Comparison of ENCODE assay signal across 17 cellular contexts in genomic region chr18:22705328-22705727, GRCh38.
A peak's percentile ranks its signal among the peaks of the same experiment; 100 is the strongest.
DNase-seq lines count a peak whose midpoint lies in the region; ATAC-seq and TF ChIP-seq lines count a peak whose summit lies in the region.
"Had no signal": no experiment of that assay in that cellular context is flagged by ENCODE, and none has a peak within 500 bp of the region (broad histone marks: within the 10 kb centered on the region; RNA-seq: fewer than 3 reads in every experiment).

No MANE protein-coding gene starts in this region.

- DNase-seq in DMS53 (lab: John Stamatoyannopoulos, UW) (peak; percentile 41), DMS53 treated with DMSO at 0.1 percent for 48 hours (lab: John Stamatoyannopoulos, UW; ENCODE audit: unreplicated experiment) (no peak), OCI-M1 (lab: John Stamatoyannopoulos, UW) (peak; percentile 34), epithelial cell of prostate (ENCODE audit: low read depth, low spot score) (peak; percentile 49), renal cortical epithelial cell (ENCODE audit: low read depth) (peak; percentile 85), spleen (no peak), posterior vena cava (ENCODE audit: low spot score) (no peak)
- DNase-seq: activated CD4-positive, alpha-beta T cell treated with anti-CD3 and anti-CD28 coated beads, Interleukin-2, amount 10 ng/mL, durations not matched to agents 24 days and 14 days; activated effector memory CD4-positive, alpha-beta T cell treated with Interleukin-2 at 50 U/mL for 16 hours; central memory CD4-positive, alpha-beta T cell; H7; kidney; NCI-H187; sigmoid colon had no signal

- TF ChIP-seq CTCF in spleen (IDR thresholded peaks at IDR 0.05 in 8 of 11, conservative IDR thresholded peaks at IDR 0.05 in 3 of 11) = no peak

- ATAC-seq in GM21390 (IDR thresholded peaks at IDR 0.05; ENCODE audit: unreplicated experiment) = no peak

- no peaks in the 10 kb centered on the region for H3K36me3 ChIP-seq in spleen
- H3K36me3 ChIP-seq: sigmoid colon, tibial nerve had no signal

- H3K27me3 ChIP-seq in spleen (replicated peaks in 1 of 7) = no peaks in the 10 kb centered on the region
- H3K27me3 ChIP-seq: sigmoid colon, tibial nerve had no signal

- intact Hi-C loops in spleen (cut with DNase I; ENCODE audit: low total_unique reads) = no loop called here
- intact Hi-C loops in posterior vena cava (cut with DNase I) = no loop called here

- TF ChIP-seq POLR2A in spleen (IDR thresholded peaks at IDR 0.05) = no peak

- no peak overlapping the region for H3K4me3 ChIP-seq in spleen
- H3K4me3 ChIP-seq: sigmoid colon, tibial nerve had no signal

- H3K4me1 ChIP-seq in spleen = peaks cover 0 to 4% (median 0%) of the 10 kb centered on the region in 6 donors
- H3K4me1 ChIP-seq: tibial nerve had no signal

- H3K9me3 ChIP-seq in spleen = no peaks in the 10 kb centered on the region
- H3K9me3 ChIP-seq: sigmoid colon, tibial nerve had no signal

- WGBS in spleen, 5 donors = 50 to 92% (median 76%) methylated on average over 1 of the region's 1 CpG

- H3K27ac ChIP-seq in epithelial cell of prostate (no peak overlapping the region), spleen (no peak overlapping the region)
- H3K27ac ChIP-seq: 22Rv1, sigmoid colon, tibial nerve had no signal

Comparison
In these comparisons a context has a peak if more than half of its experiments do, and no peak if none do; other contexts are left out.
1. DNase-seq: peak in DMS53 (single experiment), OCI-M1 (single experiment), epithelial cell of prostate (single experiment) and renal cortical epithelial cell (single experiment); none in DMS53 treated with DMSO at 0.1 percent for 48 hours (single experiment), spleen (single experiment) and posterior vena cava (single experiment).